Comparison of ENCODE assay signal across 13 cellular contexts in genomic region chr7:98200364-98200763, GRCh38. TPM values are rescaled to one million over a fixed set of nuclear protein-coding genes. Genes with fewer than 3 reads are reported as not detected.
DNase-seq lines count a peak whose midpoint lies in the region; ATAC-seq and TF ChIP-seq lines count a peak whose summit lies in the region.
"Had no signal": no experiment of that assay in that cellular context is flagged by ENCODE, and none has a peak within 500 bp of the region (broad histone marks: within the 10 kb centered on the region; RNA-seq: fewer than 3 reads in every experiment).

No MANE protein-coding gene starts in this region.

- intact Hi-C loops in OCI-LY7 (cut with micrococcal nuclease; ENCODE audit: unreplicated experiment) (loop anchor here (5.0 kb wide), 1 partner anchor 1083 kb away; the partner anchor contains the start of gene SDHAF3), Right ventricle myocardium superior (cut with DNase I) (no loop called here), CD14-positive monocyte (cut with micrococcal nuclease) (no loop called here)

- ATAC-seq in GM19395 (IDR thresholded peaks at IDR 0.05; ENCODE audit: unreplicated experiment) (peak; percentile 57), HG02973 (IDR thresholded peaks at IDR 0.05; ENCODE audit: unreplicated experiment) (peak; percentile 35), Right ventricle myocardium superior (ENCODE audit: poor library complexity) (no peak)
- ATAC-seq: gastroesophageal sphincter had no signal

- peaks cover 14% of the 10 kb centered on the region for H3K36me3 ChIP-seq in OCI-LY7 (ENCODE audit: insufficient read depth, low read length)

- H3K4me1 Mint-ChIP-seq in CD14-positive monocyte: peaks cover 17% of the 10 kb centered on the region

- peak overlapping the region; percentile 86 for H3K27ac ChIP-seq in OCI-LY7 (ENCODE audit: low read depth, low read length, poor library complexity, severe bottlenecking)
- H3K27ac ChIP-seq: gastroesophageal sphincter, Peyer's patch had no signal

- no peaks in the 10 kb centered on the region for H3K9me3 ChIP-seq in OCI-LY7 (ENCODE audit: low read length)
- H3K9me3 ChIP-seq: Peyer's patch had no signal

- TF ChIP-seq CTCF in GM12864 (IDR thresholded peaks at IDR 0.05; ENCODE audit: low read depth, low read length, missing control alignments): no peak
- TF ChIP-seq CTCF in OCI-LY7 (conservative IDR thresholded peaks at IDR 0.05; ENCODE audit: low read length): no peak
- no peak for TF ChIP-seq CTCF in CD14-positive monocyte (IDR thresholded peaks at IDR 0.05)

- POLR2A ChIA-PET in OCI-LY7 (lab: Charles Lee): no interaction called here

- DNase-seq in GM12864 (ENCODE audit: low read depth): peak; percentile 88
- peak; percentile 94 for DNase-seq in OCI-LY7 (ENCODE audit: low spot score)
- DNase-seq in Right ventricle myocardium superior: no peak
- no peak for DNase-seq in stimulated activated CD4-positive, alpha-beta T cell treated with anti-CD3 and anti-CD28 coated beads, Interleukin-1b, Interleukin-23, amount 100 ng/mL, for 48 hours
- DNase-seq in NCI-H748 (lab: John Stamatoyannopoulos, UW; ENCODE audit: unreplicated experiment): no peak
- no peak for DNase-seq in CD14-positive monocyte (ENCODE audit: low spot score)
- DNase-seq: activated CD4-positive, alpha-beta T cell treated with anti-CD3 and anti-CD28 coated beads, Interleukin-2, amount 10 ng/mL, durations not matched to agents 7 days and 5 days; H7 had no signal

- no peak overlapping the region for H2AFZ ChIP-seq in OCI-LY7 (ENCODE audit: low read length)

- peaks cover 12 to 35% (median 19%) of the 10 kb centered on the region in 3 donors for H3K27me3 Mint-ChIP-seq in CD14-positive monocyte (ENCODE audit: low read depth in 3 of 3)
- H3K27me3 Mint-ChIP-seq: activated CD4-positive, alpha-beta T cell treated with anti-CD3 and anti-CD28 coated beads, Interleukin-2, amount 10 ng/mL, durations not matched to agents 7 days and 5 days; type B pancreatic cell had no signal

- H4K20me1 ChIP-seq in OCI-LY7 (ENCODE audit: insufficient read depth, low read length): peaks cover 20% of the 10 kb centered on the region

- no peaks in the 10 kb centered on the region for H3K9me2 ChIP-seq in OCI-LY7 (ENCODE audit: insufficient read depth, low read length)

- peaks cover 0 to 12% (median 8%) of the 10 kb centered on the region in 7 donors for H3K9me3 Mint-ChIP-seq in CD14-positive monocyte
- H3K9me3 Mint-ChIP-seq: type B pancreatic cell had no signal

- peaks cover 64 to 65% of the 10 kb centered on the region in 2 donors for H3K36me3 Mint-ChIP-seq in CD14-positive monocyte

- H3K4me2 ChIP-seq in OCI-LY7 (ENCODE audit: low read length): peak overlapping the region; percentile 92

- no TSS peak for BruUV-seq in OCI-LY7 (replicated peaks; lab: Mats Ljungman, UMichigan)

- no peak overlapping the region for H3K4me3 Mint-ChIP-seq in CD14-positive monocyte
- H3K4me3 Mint-ChIP-seq: activated CD4-positive, alpha-beta T cell treated with anti-CD3 and anti-CD28 coated beads, Interleukin-2, amount 10 ng/mL, durations not matched to agents 7 days and 5 days; type B pancreatic cell had no signal

- peaks cover 62% of the 10 kb centered on the region for H3K4me1 ChIP-seq in OCI-LY7 (ENCODE audit: insufficient read depth, low read length, poor library complexity, severe bottlenecking)
- H3K4me1 ChIP-seq: gastroesophageal sphincter had no signal

- peaks cover 32% of the 10 kb centered on the region; the same call in 1 of the 2 replicates for H3K79me2 ChIP-seq in OCI-LY7 (ENCODE audit: insufficient read depth, low read depth, low read length)

- H3K4me3 ChIP-seq in GM12864 (ENCODE audit: low read depth, low read length): no peak overlapping the region; the same call in 1 of the 2 replicates
- peak overlapping the region; percentile 50 for H3K4me3 ChIP-seq in OCI-LY7 (ENCODE audit: low read depth, low read length, poor library complexity, severe bottlenecking)
- H3K4me3 ChIP-seq: gastroesophageal sphincter, Peyer's patch had no signal

- no peak overlapping the region for H3K27ac Mint-ChIP-seq in CD14-positive monocyte
- H3K27ac Mint-ChIP-seq: type B pancreatic cell had no signal

- CTCF ChIA-PET in OCI-LY7 (lab: Charles Lee; ENCODE audit: unreplicated experiment): no interaction called here

RNA-seq across cellular contexts. Expression of gene BHLHA15, which starts 10.9 kb away (rescaled TPM):
- 0.69 and 1.2 TPM in 2 replicates for total RNA-seq in OCI-LY7 (2014; rRNA removed; shearing (Covaris generic))
- total RNA-seq in OCI-LY7 (2022) (1.9 and 4.3 TPM in 2 replicates), Right ventricle myocardium superior (not detected)
- polyA plus RNA-seq in CD14-positive monocyte: not detected
- total RNA-seq: activated CD4-positive, alpha-beta T cell treated with anti-CD3 and anti-CD28 coated beads, Interleukin-2, amount 10 ng/mL, durations not matched to agents 7 days and 5 days had no signal

RNA-seq across cellular contexts. Expression of gene TECPR1, which starts 51.7 kb away (rescaled TPM):
- total RNA-seq in OCI-LY7 (2014; rRNA removed; shearing (Covaris generic)): 17.9 and 23.2 TPM in 2 replicates
- total RNA-seq in OCI-LY7 (2022): 36.4 and 38.1 TPM in 2 replicates
- 16.1 TPM for total RNA-seq in Right ventricle myocardium superior
- 10 to 100 TPM in 1 of 2 donors, 1 to 10 TPM in 1; 5.7 to 10.2 TPM for polyA plus RNA-seq in CD14-positive monocyte

Comparison
In these comparisons a context has a peak if more than half of its experiments do, and no peak if none do; other contexts are left out.
1. DNase-seq: peak in GM12864 (single experiment) and OCI-LY7 (single experiment); none in Right ventricle myocardium superior (single experiment), stimulated activated CD4-positive, alpha-beta T cell treated with anti-CD3 and anti-CD28 coated beads, Interleukin-1b, Interleukin-23, amount 100 ng/mL, for 48 hours (single experiment), NCI-H748 (single experiment) and CD14-positive monocyte (single experiment).